ENCODE assay signal across 11 cellular contexts in genomic region chr4:32462944-32463343, GRCh38.
DNase-seq lines count a peak whose midpoint lies in the region; ATAC-seq and TF ChIP-seq lines count a peak whose summit lies in the region.
"Had no signal": no experiment of that assay in that cellular context is flagged by ENCODE, and none has a peak within 500 bp of the region (broad histone marks: within the 10 kb centered on the region; RNA-seq: fewer than 3 reads in every experiment).

No MANE protein-coding gene starts in this region.

- CTCF ChIA-PET in PC-9 (lab: Charles Lee), result no interaction called here

- ATAC-seq in right cardiac atrium (no peak), HG03045 (IDR thresholded peaks at IDR 0.05; ENCODE audit: unreplicated experiment) (no peak)

- H3K4me1 ChIP-seq in left ventricle myocardium inferior (no peaks in the 10 kb centered on the region), right cardiac atrium (ENCODE audit: control insufficient read depth, insufficient read depth, low read length) (no peaks in the 10 kb centered on the region), PC-9 (replicated peaks; ENCODE audit: insufficient read depth) (no peaks in the 10 kb centered on the region)

- H3K4me3 ChIP-seq in left ventricle myocardium inferior (no peak overlapping the region), right cardiac atrium (ENCODE audit: low read length) (no peak overlapping the region), PC-9 (no peak overlapping the region), fibroblast of the aortic adventitia (ENCODE audit: low read depth, low read length) (no peak overlapping the region), MG63 (no peak overlapping the region)

- no TSS peak for BruUV-seq in PC-9 (replicated peaks; lab: Mats Ljungman, UMichigan)

- POLR2A ChIA-PET in PC-9 (lab: Charles Lee; ENCODE audit: unreplicated experiment), result no interaction called here

- intact Hi-C loops in left ventricle myocardium inferior (cut with micrococcal nuclease) (no loop called here), right cardiac atrium (cut with DNase I) (no loop called here), PC-9 (cut with micrococcal nuclease; ENCODE audit: unreplicated experiment) (no loop called here)

- no peak overlapping the region for H3K4me2 ChIP-seq in PC-9

- H3K9me2 ChIP-seq in PC-9 (ENCODE audit: insufficient read depth), result no peaks in the 10 kb centered on the region

- WGBS in right cardiac atrium, result 65% methylated on average over 1 of the region's 1 CpG

- H3K36me3 ChIP-seq in left ventricle myocardium inferior, result no peaks in the 10 kb centered on the region
- H3K36me3 ChIP-seq in PC-9 (ENCODE audit: low read depth), result no peaks in the 10 kb centered on the region
- no peaks in the 10 kb centered on the region for H3K36me3 ChIP-seq in MG63

- no peak overlapping the region for H3K27ac ChIP-seq in left ventricle myocardium inferior (replicated peaks)
- H3K27ac ChIP-seq in right cardiac atrium (ENCODE audit: low read length), result no peak overlapping the region
- H3K27ac ChIP-seq in PC-9, result no peak overlapping the region

- H3K79me2 ChIP-seq in PC-9 (ENCODE audit: low read depth), result no peaks in the 10 kb centered on the region

- TF ChIP-seq CTCF in left ventricle myocardium inferior (IDR thresholded peaks at IDR 0.05; ENCODE audit: borderline replicate concordance) (peak; percentile 25), PC-9 (conservative IDR thresholded peaks at IDR 0.05) (peak; percentile 45; the same call in 1 of the 2 replicates), fibroblast of the aortic adventitia (IDR thresholded peaks at IDR 0.05; ENCODE audit: insufficient read depth, low read length) (peak; percentile 45)

- no peak overlapping the region for H2AFZ ChIP-seq in PC-9

- H3K27me3 ChIP-seq in left ventricle myocardium inferior (ENCODE audit: low read depth), result no peaks in the 10 kb centered on the region
- no peaks in the 10 kb centered on the region for H3K27me3 ChIP-seq in right cardiac atrium (ENCODE audit: control insufficient read depth, insufficient read depth)
- H3K27me3 ChIP-seq in PC-9 (ENCODE audit: insufficient read depth, low read depth), result no peaks in the 10 kb centered on the region
- no peaks in the 10 kb centered on the region for H3K27me3 ChIP-seq in MG63

- H4K20me1 ChIP-seq in PC-9 (ENCODE audit: insufficient read depth), result no peaks in the 10 kb centered on the region

- DNase-seq in left ventricle myocardium inferior, result no peak
- DNase-seq in right cardiac atrium, result no peak
- DNase-seq in PC-9, result no peak
- peak; percentile 19 for DNase-seq in fibroblast of the aortic adventitia (ENCODE audit: low read depth)
- no peak for DNase-seq in MG63
- DNase-seq in RKO (ENCODE audit: low spot score), result no peak
- no peak for DNase-seq in activated CD8-positive, alpha-beta memory T cell treated with anti-CD3 and anti-CD28 coated beads, Interleukin-2, amount 50 U/mL, for 4 hours
- DNase-seq: activated CD4-positive, alpha-beta T cell treated with anti-CD3 and anti-CD28 coated beads, Interleukin-2, amount 50 U/mL, for 1 hour; CD8-positive, alpha-beta memory T cell; NCI-H446 treated with DMSO at 0.1 percent for 48 hours had no signal

- H3K9me3 ChIP-seq in left ventricle myocardium inferior (replicated peaks) (no peaks in the 10 kb centered on the region), right cardiac atrium (ENCODE audit: control insufficient read depth, low read length) (no peaks in the 10 kb centered on the region), PC-9 (ENCODE audit: insufficient read depth, low read depth) (no peaks in the 10 kb centered on the region), MG63 (no peaks in the 10 kb centered on the region)

- H3F3A ChIP-seq in PC-9 (ENCODE audit: insufficient read depth, low read depth), result no peaks in the 10 kb centered on the region
